ENCODE assay signal across 27 cellular contexts in genomic region chrX:138011461-138011860, GRCh38.
"Had no signal": no experiment of that assay in that cellular context is flagged by ENCODE, and none has a peak within 500 bp of the region (broad histone marks: within the 10 kb centered on the region; RNA-seq: fewer than 3 reads in every experiment).

No MANE protein-coding gene starts in this region.

- H3K9me3 ChIP-seq: neutrophil, pancreas, psoas muscle, right lobe of liver, sigmoid colon, stomach, thoracic aorta, thyroid gland, tibial nerve, upper lobe of left lung, vagina had no signal

- H3K27ac Mint-ChIP-seq: natural killer cell treated with Interleukin-12 subunit alpha and Interleukin-12 subunit beta and Interleukin-15 and Interleukin-18, amount 100 ng/mL, for 72 hours; nephron progenitor cell; stimulated activated effector memory CD8-positive, alpha-beta T cell treated with anti-CD3 and anti-CD28 coated beads, Interleukin-12 subunit alpha, Interleukin-12 subunit beta, amount 100 ng/mL, for 72 hours; stimulated activated naive B cell treated with anti-CD40 and anti-IgM and Interleukin-4, amounts not matched to agents 10 μg/mL and 1 μg/mL and 100 μg/mL, for 72 hours; stimulated activated naive CD8-positive, alpha-beta T cell treated with anti-CD3 and anti-CD28 coated beads, Interleukin-15, Interleukin-2, amounts not matched to agents 100 ng/mL and 50 ng/mL, for 24 hours had no signal

- FAIRE-seq: pancreas, small intestine, urothelium cell line had no signal

- H3K4me3 Mint-ChIP-seq: natural killer cell treated with Interleukin-12 subunit alpha and Interleukin-12 subunit beta and Interleukin-15 and Interleukin-18, amount 100 ng/mL, for 72 hours; nephron progenitor cell; neural crest cell; stimulated activated effector memory CD8-positive, alpha-beta T cell treated with anti-CD3 and anti-CD28 coated beads, Interleukin-12 subunit alpha, Interleukin-12 subunit beta, amount 100 ng/mL, for 72 hours; stimulated activated naive B cell treated with anti-CD40 and anti-IgM and Interleukin-4, amounts not matched to agents 10 μg/mL and 1 μg/mL and 100 μg/mL, for 72 hours; stimulated activated naive CD8-positive, alpha-beta T cell treated with anti-CD3 and anti-CD28 coated beads, Interleukin-15, Interleukin-2, amounts not matched to agents 100 ng/mL and 50 ng/mL, for 24 hours had no signal

- DNase-seq: nephron progenitor cell; nucleus accumbens; pancreas; psoas muscle; right cardiac atrium; right lobe of liver; sigmoid colon; small intestine; stimulated activated CD4-positive, alpha-beta T cell treated with anti-CD3 and anti-CD28 coated beads, Interleukin-15, amount 100 ng/mL, for 24 hours; stimulated activated CD4-positive, alpha-beta T cell treated with anti-CD3 and anti-CD28 coated beads, Interleukin-2, amount 100 ng/mL, for 24 hours; stimulated activated CD4-positive, alpha-beta T cell treated with anti-CD3 and anti-CD28 coated beads, Interleukin-2, amount 100 ng/mL, for 48 hours; stimulated activated CD4-positive, alpha-beta T cell treated with anti-CD3 and anti-CD28 coated beads, Interleukin-4, amount 100 ng/mL, for 24 hours; stimulated activated naive B cell treated with anti-CD40 and anti-IgM and Interleukin-4, amounts not matched to agents 10 μg/mL and 1 μg/mL and 100 μg/mL, for 72 hours; stimulated activated naive CD4-positive, alpha-beta T cell treated with Interleukin-2 at 50 U/mL for 16 hours; stomach; thyroid gland; trophoblast cell; upper lobe of left lung had no signal

- ATAC-seq: natural killer cell treated with Interleukin-12 subunit alpha and Interleukin-12 subunit beta and Interleukin-15 and Interleukin-18, amount 100 ng/mL, for 72 hours; pancreas; psoas muscle; right cardiac atrium; right lobe of liver; stimulated activated effector memory CD8-positive, alpha-beta T cell treated with anti-CD3 and anti-CD28 coated beads, Interleukin-12 subunit alpha, Interleukin-12 subunit beta, amount 100 ng/mL, for 72 hours; stimulated activated naive B cell treated with anti-CD40 and anti-IgM and Interleukin-4, amounts not matched to agents 10 μg/mL and 1 μg/mL and 100 μg/mL, for 72 hours had no signal

- H3K27me3 ChIP-seq: neutrophil, pancreas, right lobe of liver, sigmoid colon, stomach, thyroid gland, upper lobe of left lung, vagina had no signal

- H3K9me3 Mint-ChIP-seq: natural killer cell treated with Interleukin-12 subunit alpha and Interleukin-12 subunit beta and Interleukin-15 and Interleukin-18, amount 100 ng/mL, for 72 hours; stimulated activated naive CD8-positive, alpha-beta T cell treated with anti-CD3 and anti-CD28 coated beads, Interleukin-15, Interleukin-2, amounts not matched to agents 100 ng/mL and 50 ng/mL, for 24 hours had no signal

- H3K27ac ChIP-seq: neutrophil, pancreas, psoas muscle, right lobe of liver, sigmoid colon, stomach, thoracic aorta, thyroid gland, tibial nerve, upper lobe of left lung, vagina had no signal

- H3K36me3 ChIP-seq: neutrophil, pancreas, right lobe of liver, sigmoid colon, stomach, thoracic aorta, thyroid gland, tibial nerve, upper lobe of left lung, vagina had no signal

- H3K27me3 Mint-ChIP-seq: stimulated activated naive B cell treated with anti-CD40 and anti-IgM and Interleukin-4, amounts not matched to agents 10 μg/mL and 1 μg/mL and 100 μg/mL, for 72 hours; stimulated activated naive CD8-positive, alpha-beta T cell treated with anti-CD3 and anti-CD28 coated beads, Interleukin-15, Interleukin-2, amounts not matched to agents 100 ng/mL and 50 ng/mL, for 24 hours had no signal

- H3K4me1 ChIP-seq: pancreas, psoas muscle, right lobe of liver, sigmoid colon, thyroid gland, tibial nerve, upper lobe of left lung, vagina had no signal

- H3K4me1 Mint-ChIP-seq: stimulated activated effector memory CD8-positive, alpha-beta T cell treated with anti-CD3 and anti-CD28 coated beads, Interleukin-12 subunit alpha, Interleukin-12 subunit beta, amount 100 ng/mL, for 72 hours; stimulated activated naive B cell treated with anti-CD40 and anti-IgM and Interleukin-4, amounts not matched to agents 10 μg/mL and 1 μg/mL and 100 μg/mL, for 72 hours had no signal

- H3K36me3 Mint-ChIP-seq: natural killer cell treated with Interleukin-12 subunit alpha and Interleukin-12 subunit beta and Interleukin-15 and Interleukin-18, amount 100 ng/mL, for 72 hours; stimulated activated effector memory CD8-positive, alpha-beta T cell treated with anti-CD3 and anti-CD28 coated beads, Interleukin-12 subunit alpha, Interleukin-12 subunit beta, amount 100 ng/mL, for 72 hours; stimulated activated naive B cell treated with anti-CD40 and anti-IgM and Interleukin-4, amounts not matched to agents 10 μg/mL and 1 μg/mL and 100 μg/mL, for 72 hours had no signal

- H3K4me3 ChIP-seq: pancreas, psoas muscle, right lobe of liver, sigmoid colon, stomach, thoracic aorta, thyroid gland, tibial nerve, upper lobe of left lung, vagina had no signal
